2 cellular contexts compared by ENCODE assay signal in the genomic region with DNA sequence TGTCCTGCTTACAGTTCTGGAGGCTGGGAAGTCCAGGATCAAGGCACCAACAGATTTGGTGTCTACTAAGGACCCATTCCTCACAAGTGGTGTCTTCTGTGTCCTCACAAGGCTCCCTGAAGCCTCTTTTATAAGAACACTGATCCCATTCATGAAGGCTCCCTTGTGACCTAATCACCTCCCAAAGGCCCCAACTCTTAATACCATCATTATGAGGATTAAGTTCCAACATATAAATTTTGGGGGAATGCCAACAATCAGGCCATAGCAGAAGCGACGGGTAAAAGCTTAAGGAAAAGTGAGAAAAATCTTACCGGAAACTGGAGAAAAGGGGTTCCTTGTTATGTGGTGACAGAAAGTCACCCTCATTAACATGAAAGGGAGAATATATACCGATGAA.
TF ChIP-seq lines count a peak whose summit lies in the region.

No MANE protein-coding gene starts in this region.

TF ChIP-seq in HCT116, 20 proteins besides CTCF, POLR2A, EP300 and RAD21 (continued from another document):
- TF ChIP-seq, protein P1, sequence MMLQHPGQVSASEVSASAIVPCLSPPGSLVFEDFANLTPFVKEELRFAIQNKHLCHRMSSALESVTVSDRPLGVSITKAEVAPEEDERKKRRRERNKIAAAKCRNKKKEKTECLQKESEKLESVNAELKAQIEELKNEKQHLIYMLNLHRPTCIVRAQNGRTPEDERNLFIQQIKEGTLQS (IDR thresholded peaks at IDR 0.05) = no peak
- TF ChIP-seq EZH2phosphoT487 (IDR thresholded peaks at IDR 0.05; ENCODE audit: borderline replicate concordance) (no peak), ELF1 (IDR thresholded peaks at IDR 0.05; ENCODE audit: borderline replicate concordance, low read depth) (no peak), SIN3A (IDR thresholded peaks at IDR 0.05; ENCODE audit: low read depth) (no peak), SRF (IDR thresholded peaks at IDR 0.05; ENCODE audit: low read depth) (no peak)

TF ChIP-seq in HEK293T, 16 proteins besides CTCF, POLR2A, EP300 and RAD21 (continued from another document):
- TF ChIP-seq, protein P2, sequence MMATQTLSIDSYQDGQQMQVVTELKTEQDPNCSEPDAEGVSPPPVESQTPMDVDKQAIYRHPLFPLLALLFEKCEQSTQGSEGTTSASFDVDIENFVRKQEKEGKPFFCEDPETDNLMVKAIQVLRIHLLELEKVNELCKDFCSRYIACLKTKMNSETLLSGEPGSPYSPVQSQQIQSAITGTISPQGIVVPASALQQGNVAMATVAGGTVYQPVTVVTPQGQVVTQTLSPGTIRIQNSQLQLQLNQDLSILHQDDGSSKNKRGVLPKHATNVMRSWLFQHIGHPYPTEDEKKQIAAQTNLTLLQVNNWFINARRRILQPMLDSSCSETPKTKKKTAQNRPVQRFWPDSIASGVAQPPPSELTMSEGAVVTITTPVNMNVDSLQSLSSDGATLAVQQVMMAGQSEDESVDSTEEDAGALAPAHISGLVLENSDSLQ (IDR thresholded peaks at IDR 0.05) = no peak
- TF ChIP-seq ELF4 (IDR thresholded peaks at IDR 0.05) (no peak), L3MBTL2 (conservative IDR thresholded peaks at IDR 0.05) (no peak)
